ENCODE assay signal across 31 cellular contexts in the genomic region with DNA sequence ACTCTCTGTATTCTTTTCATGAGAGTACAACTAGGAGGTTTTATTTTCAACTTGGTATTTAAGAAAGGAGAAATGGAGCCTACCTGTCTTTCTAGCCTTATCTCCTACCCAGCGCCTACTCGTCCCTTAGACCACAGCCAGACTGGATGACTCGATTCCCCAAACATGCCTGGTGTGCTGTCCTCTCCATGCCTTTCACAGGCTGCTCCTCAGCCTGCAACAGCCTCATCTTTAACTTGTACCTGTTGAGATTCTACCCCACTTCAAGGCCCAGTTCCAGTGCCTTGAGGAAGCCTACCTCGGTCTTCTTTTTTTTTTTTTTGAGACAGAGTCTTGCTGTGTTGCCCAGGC. TPM values are rescaled to one million over a fixed set of nuclear protein-coding genes. Genes with fewer than 3 reads are reported as not detected.
DNase-seq lines count a peak whose midpoint lies in the region; ATAC-seq, FAIRE-seq and TF ChIP-seq lines count a peak whose summit lies in the region.
"Had no signal": no experiment of that assay in that cellular context is flagged by ENCODE, and none has a peak within 500 bp of the region (broad histone marks: within the 10 kb centered on the region; RNA-seq: fewer than 3 reads in every experiment).

No MANE protein-coding gene starts in this region.

- peak overlapping the region; percentile 27 for H2BK5ac ChIP-seq in IMR-90 (ENCODE audit: low read depth, low read length, poor library complexity, severe bottlenecking)
- no peak overlapping the region for H2BK5ac ChIP-seq in mesenchymal stem cell (ENCODE audit: low read depth, low read length, poor library complexity, severe bottlenecking)
- peak overlapping the region; percentile 86 for H2BK5ac ChIP-seq in trophoblast cell (ENCODE audit: low read depth, low read length, poor library complexity)

- H3K4ac ChIP-seq in IMR-90 (ENCODE audit: low read depth, low read length) (peak overlapping the region; percentile 80), mesenchymal stem cell (ENCODE audit: low read depth in 1 of 2, low read length in 2 of 2) (peak overlapping the region in 1 of 2 experiments; percentile 29), trophoblast cell (ENCODE audit: low read depth, low read length) (no peak overlapping the region)

- H2BK120ac ChIP-seq in IMR-90 (ENCODE audit: low read depth, low read length) (peak overlapping the region; percentile 94), mesenchymal stem cell (ENCODE audit: low read depth, low read length) (no peak overlapping the region), trophoblast cell (ENCODE audit: insufficient read depth, low read length, poor library complexity) (peak overlapping the region; percentile 98)

- peak overlapping the region; percentile 52; the same call in 1 of the 2 replicates for H3K27ac ChIP-seq in IMR-90 (ENCODE audit: insufficient read depth, low read length)
- no peak overlapping the region for H3K27ac ChIP-seq in astrocyte (ENCODE audit: low read depth, low read length)
- H3K27ac ChIP-seq in mesenchymal stem cell (ENCODE audit: low read length, poor library complexity, severe bottlenecking): no peak overlapping the region
- peak overlapping the region; percentile 95 for H3K27ac ChIP-seq in trophoblast cell (ENCODE audit: low read depth, low read length)
- H3K27ac ChIP-seq: breast epithelium, colonic mucosa, skin epidermis, stomach, tibial artery had no signal

- no peak overlapping the region for H2AK9ac ChIP-seq in IMR-90 (replicated peaks; ENCODE audit: low read depth, low read length, poor library complexity)

- 52% methylated on average over 2 of the region's 4 CpGs; no CpG with 5 or more reads in 1 of the 2 experiments for WGBS in IMR-90 (ENCODE audit: extremely low coverage in 2 of 2, insufficient read length in 1 of 2), 2 experiments
- WGBS in mesenchymal stem cell: 49% methylated on average over 4 of the region's 4 CpGs
- WGBS in trophoblast cell (ENCODE audit: extremely low coverage, insufficient coverage, insufficient read length): no CpG with 5 or more reads among the region's 4 CpGs

- dilution Hi-C loops in IMR-90 (cut with HindIII; ENCODE audit: low sequenced_read_pairs, unreplicated experiment): no loop called here

- CTCF ChIA-PET in IMR-90 (lab: Yijun Ruan, JAX): no interaction called here

- H3K9me3 Mint-ChIP-seq in astrocyte (ENCODE audit: unreplicated experiment): no peaks in the 10 kb centered on the region
- H3K9me3 Mint-ChIP-seq: activated CD8-positive, alpha-beta T cell treated with anti-CD3 and anti-CD28 coated beads for 36 hours; T-helper 1 cell treated with Interleukin-12 subunit alpha and Interleukin-12 subunit beta and Interleukin-4 antibody, amounts not matched to agents 30 μg/mL and 1 μg/mL, for 36 hours had no signal

- no peaks in the 10 kb centered on the region for H3K79me2 ChIP-seq in astrocyte (ENCODE audit: insufficient read depth, low read length)
- H3K79me2 ChIP-seq in trophoblast cell (ENCODE audit: control insufficient read depth, insufficient read depth, low read length, poor library complexity): peaks cover 2% of the 10 kb centered on the region

- TF ChIP-seq CTCF in IMR-90 (conservative IDR thresholded peaks at IDR 0.05; ENCODE audit: low read depth, low read length) (no peak), astrocyte (IDR thresholded peaks at IDR 0.05; ENCODE audit: insufficient read depth, low read depth, low read length) (no peak)

- FAIRE-seq in astrocyte (lab: Jason Lieb, UNC): no peak
- FAIRE-seq: G401.6, HTR-8/SVneo had no signal

- TF ChIP-seq RAD21 in IMR-90 (IDR thresholded peaks at IDR 0.05; ENCODE audit: low read length): no peak

- H3K18ac ChIP-seq in IMR-90 (ENCODE audit: low read depth, low read length) (peak overlapping the region; percentile 20), mesenchymal stem cell (ENCODE audit: low read depth in 1 of 2, low read length in 2 of 2) (no peak overlapping the region), trophoblast cell (ENCODE audit: low read length) (peak overlapping the region; percentile 46)

- H3K9me3 ChIP-seq in IMR-90 (ENCODE audit: control insufficient read depth, insufficient read depth, low read length) (no peaks in the 10 kb centered on the region), astrocyte (ENCODE audit: insufficient read depth, low read depth, low read length) (no peaks in the 10 kb centered on the region), mesenchymal stem cell (ENCODE audit: control insufficient read depth, low read length) (no peaks in the 10 kb centered on the region), trophoblast cell (ENCODE audit: insufficient read depth, low read depth, low read length) (no peaks in the 10 kb centered on the region)
- H3K9me3 ChIP-seq: breast epithelium, colonic mucosa, stomach, tibial artery had no signal

- H3K4me3 Mint-ChIP-seq in astrocyte (ENCODE audit: unreplicated experiment): no peak overlapping the region
- H3K4me3 Mint-ChIP-seq: activated CD8-positive, alpha-beta T cell treated with anti-CD3 and anti-CD28 coated beads for 36 hours; T-helper 1 cell treated with Interleukin-12 subunit alpha and Interleukin-12 subunit beta and Interleukin-4 antibody, amounts not matched to agents 30 μg/mL and 1 μg/mL, for 36 hours had no signal

- H3K79me1 ChIP-seq in IMR-90 (ENCODE audit: low read depth in 1 of 2, low read length in 2 of 2): no peaks in the 10 kb centered on the region; a peak in 1 of 4 replicates
- H3K79me1 ChIP-seq in mesenchymal stem cell (replicated peaks; ENCODE audit: low read length, poor library complexity, severe bottlenecking): peaks cover 2% of the 10 kb centered on the region
- H3K79me1 ChIP-seq in trophoblast cell (ENCODE audit: low read length): peaks cover 17% of the 10 kb centered on the region

- peak overlapping the region; percentile 70 for H3K27ac Mint-ChIP-seq in astrocyte (ENCODE audit: unreplicated experiment)
- H3K27ac Mint-ChIP-seq: activated CD8-positive, alpha-beta T cell treated with anti-CD3 and anti-CD28 coated beads for 36 hours; T-helper 1 cell treated with Interleukin-12 subunit alpha and Interleukin-12 subunit beta and Interleukin-4 antibody, amounts not matched to agents 30 μg/mL and 1 μg/mL, for 36 hours had no signal

- no TSS peak for BruUV-seq in IMR-90 (replicated peaks; lab: Mats Ljungman, UMichigan)

- in situ Hi-C loops in IMR-90 (cut with MboI; ENCODE audit: low sequenced_read_pairs): no loop called here

- H3K4me2 ChIP-seq in IMR-90 (ENCODE audit: low read depth, low read length): peak overlapping the region; percentile 11; the same call in 1 of the 2 replicates
- peak overlapping the region; percentile 12 for H3K4me2 ChIP-seq in astrocyte (ENCODE audit: low read length)
- no peak overlapping the region for H3K4me2 ChIP-seq in mesenchymal stem cell (ENCODE audit: low read length, poor library complexity, severe bottlenecking)
- H3K4me2 ChIP-seq in trophoblast cell (ENCODE audit: low read length): no peak overlapping the region

- H3K4me1 Mint-ChIP-seq in astrocyte (ENCODE audit: low read depth, unreplicated experiment): peaks cover 19% of the 10 kb centered on the region

- ATAC-seq in IMR-90 (ENCODE audit: low read depth) (peak; percentile 63; the same call in 1 of the 2 replicates), GM18907 (IDR thresholded peaks at IDR 0.05; ENCODE audit: unreplicated experiment) (no peak)
- ATAC-seq: activated CD8-positive, alpha-beta T cell treated with anti-CD3 and anti-CD28 coated beads for 36 hours had no signal

- H3K36me3 Mint-ChIP-seq in astrocyte (ENCODE audit: low read depth, unreplicated experiment): peaks cover 3% of the 10 kb centered on the region

- peak overlapping the region; percentile 46; the same call in 1 of the 3 replicates for H2BK15ac ChIP-seq in IMR-90 (ENCODE audit: low read depth, low read length)
- H2BK15ac ChIP-seq in mesenchymal stem cell (ENCODE audit: low read depth, poor library complexity, severe bottlenecking): no peak overlapping the region

- H3K27me3 Mint-ChIP-seq in astrocyte (ENCODE audit: low read depth, unreplicated experiment): no peaks in the 10 kb centered on the region
- H3K27me3 Mint-ChIP-seq: activated CD8-positive, alpha-beta T cell treated with anti-CD3 and anti-CD28 coated beads for 36 hours had no signal

- H3K27me3 ChIP-seq in IMR-90 (ENCODE audit: control insufficient read depth, insufficient read depth, low read length): no peaks in the 10 kb centered on the region
- no peaks in the 10 kb centered on the region for H3K27me3 ChIP-seq in astrocyte (ENCODE audit: insufficient read depth, low read length)
- no peaks in the 10 kb centered on the region for H3K27me3 ChIP-seq in mesenchymal stem cell (ENCODE audit: control insufficient read depth in 1 of 2, insufficient read depth in 1 of 2, low read length in 2 of 2)
- H3K27me3 ChIP-seq in trophoblast cell (ENCODE audit: insufficient read depth, low read length): no peaks in the 10 kb centered on the region
- H3K27me3 ChIP-seq: breast epithelium, colonic mucosa, stomach, tibial artery had no signal

- H2AFZ ChIP-seq in IMR-90 (replicated peaks; ENCODE audit: low read length, poor library complexity): peak overlapping the region; percentile 55
- H2AFZ ChIP-seq in astrocyte (ENCODE audit: low read depth, low read length): no peak overlapping the region
- no peak overlapping the region for H2AFZ ChIP-seq in mesenchymal stem cell (ENCODE audit: low read depth, low read length)
- no peak overlapping the region for H2AFZ ChIP-seq in trophoblast cell (ENCODE audit: insufficient read depth, low read length, poor library complexity)

- H2AK5ac ChIP-seq in IMR-90 (ENCODE audit: low read depth, low read length) (peak overlapping the region; percentile 97), mesenchymal stem cell (ENCODE audit: low read length, severe bottlenecking) (peak overlapping the region; percentile 3), trophoblast cell (ENCODE audit: low read length) (peak overlapping the region; percentile 39)

- no peak overlapping the region; the same call in 1 of the 2 replicates for H3K56ac ChIP-seq in IMR-90 (ENCODE audit: extremely low read depth, insufficient read depth, low read length)

- no peak overlapping the region for H4K12ac ChIP-seq in trophoblast cell (ENCODE audit: low read depth, low read length)

- peak overlapping the region; percentile 1; the same call in 1 of the 2 replicates for H4K5ac ChIP-seq in IMR-90 (ENCODE audit: low read depth, low read length)

- no peaks in the 10 kb centered on the region for H4K20me1 ChIP-seq in IMR-90 (ENCODE audit: insufficient read depth, low read length)
- H4K20me1 ChIP-seq in astrocyte (ENCODE audit: insufficient read depth, low read length): no peaks in the 10 kb centered on the region

- peak; percentile 39 for DNase-seq in IMR-90
- DNase-seq in astrocyte (ENCODE audit: low read depth): peak; percentile 44
- no peak for DNase-seq in mesenchymal stem cell
- DNase-seq in trophoblast cell: peak; percentile 49 to 59
- DNase-seq in DMS53 (lab: John Stamatoyannopoulos, UW): no peak
- DNase-seq in HuH-7.5 (ENCODE audit: low spot score): no peak
- DNase-seq in GOT3 (lab: John Stamatoyannopoulos, UW): no peak
- DNase-seq: activated CD8-positive, alpha-beta T cell treated with anti-CD3 and anti-CD28 coated beads for 36 hours; activated effector memory CD4-positive, alpha-beta T cell treated with anti-CD3 and anti-CD28 coated beads, Interleukin-2, amount 50 U/mL, for 16 hours; activated T-cell treated with anti-CD3 and anti-CD28 coated beads for 4 hours; colonic mucosa; DMS153; effector memory CD4-positive, alpha-beta T cell; erythroblast; HCEC 1CT; head of caudate nucleus; KG1; MM.1S; NCI-H2029 treated with DMSO at 0.1 percent for 48 hours; NCI-H774; stomach; tibial artery had no signal

- H3K4me3 ChIP-seq in IMR-90 (ENCODE audit: insufficient read depth, low read depth, low read length): no peak overlapping the region
- no peak overlapping the region for H3K4me3 ChIP-seq in astrocyte (ENCODE audit: insufficient read depth, low read depth, low read length)
- no peak overlapping the region for H3K4me3 ChIP-seq in mesenchymal stem cell (ENCODE audit: insufficient read depth in 1 of 2, low read depth in 1 of 2, low read length in 2 of 2)
- H3K4me3 ChIP-seq in trophoblast cell (ENCODE audit: low read depth, low read length): no peak overlapping the region
- H3K4me3 ChIP-seq: breast epithelium, colonic mucosa, lung, skin epidermis, stomach, tibial artery had no signal

- peaks cover 4% of the 10 kb centered on the region for H3K4me1 ChIP-seq in IMR-90 (ENCODE audit: control insufficient read depth, insufficient read depth, low read length)
- H3K4me1 ChIP-seq in astrocyte (ENCODE audit: insufficient read depth, low read length): no peaks in the 10 kb centered on the region
- H3K4me1 ChIP-seq in mesenchymal stem cell (ENCODE audit: control insufficient read depth, insufficient read depth, low read depth, low read length): peaks cover 4% of the 10 kb centered on the region
- H3K4me1 ChIP-seq in trophoblast cell (ENCODE audit: control insufficient read depth in 1 of 2, insufficient read depth in 2 of 2, low read length in 2 of 2): peaks cover 7 to 9% of the 10 kb centered on the region in 2 experiments
- H3K4me1 ChIP-seq: breast epithelium, colonic mucosa, tibial artery had no signal

- H4K8ac ChIP-seq in IMR-90 (ENCODE audit: low read depth in 2 of 2, low read length in 2 of 2) (peak overlapping the region in 1 of 2 experiments; percentile 68; a peak in 1 of 4 replicates), mesenchymal stem cell (ENCODE audit: low read length) (peak overlapping the region; percentile 29), trophoblast cell (ENCODE audit: low read depth, low read length) (peak overlapping the region; percentile 50)

- no peak overlapping the region for H3K9ac ChIP-seq in IMR-90 (ENCODE audit: low read depth, low read length)
- no peak overlapping the region for H3K9ac ChIP-seq in astrocyte (ENCODE audit: low read length)
- H3K9ac ChIP-seq in mesenchymal stem cell (ENCODE audit: low read length): no peak overlapping the region
- no peak overlapping the region for H3K9ac ChIP-seq in trophoblast cell (ENCODE audit: low read length)

- H3K23ac ChIP-seq in IMR-90 (ENCODE audit: low read depth, low read length): peak overlapping the region; percentile 80
- no peak overlapping the region for H3K23ac ChIP-seq in mesenchymal stem cell (ENCODE audit: low read length in 2 of 2)
- H3K23ac ChIP-seq in trophoblast cell (ENCODE audit: low read length): no peak overlapping the region

- H3K14ac ChIP-seq in IMR-90 (replicated peaks; ENCODE audit: low read depth, low read length) (peak overlapping the region; percentile 60; the same call in 1 of the 2 replicates), mesenchymal stem cell (ENCODE audit: low read length in 2 of 2) (no peak overlapping the region), trophoblast cell (ENCODE audit: low read length) (peak overlapping the region; percentile 86)

- H2BK20ac ChIP-seq in IMR-90 (ENCODE audit: low read depth, low read length): peak overlapping the region; percentile 92

- intact Hi-C loops in IMR-90 (cut with micrococcal nuclease): no loop called here

- H4K91ac ChIP-seq in IMR-90 (ENCODE audit: insufficient read depth, low read depth, low read length) (peak overlapping the region; percentile 43), mesenchymal stem cell (ENCODE audit: low read length) (peak overlapping the region; percentile 60), trophoblast cell (ENCODE audit: low read depth, low read length) (peak overlapping the region; percentile 88)

- 0 out of 2 replicates have a peak, but pooled peaks cover 3% of the 10 kb centered on the region for H3K36me3 ChIP-seq in IMR-90 (ENCODE audit: control insufficient read depth, insufficient read depth, low read length)
- H3K36me3 ChIP-seq in astrocyte (ENCODE audit: insufficient read depth, low read length): no peaks in the 10 kb centered on the region
- H3K36me3 ChIP-seq in mesenchymal stem cell (ENCODE audit: control insufficient read depth in 1 of 2, insufficient read depth in 2 of 2, low read depth in 1 of 2, low read length in 2 of 2): no peaks in the 10 kb centered on the region
- H3K36me3 ChIP-seq in trophoblast cell (ENCODE audit: control insufficient read depth in 1 of 2, insufficient read depth in 2 of 2, low read length in 2 of 2): no peaks in the 10 kb centered on the region
- H3K36me3 ChIP-seq: breast epithelium, colonic mucosa, tibial artery had no signal

- no peak for TF ChIP-seq POLR2A in IMR-90 (IDR thresholded peaks at IDR 0.05; ENCODE audit: low read depth, low read length)

- peak overlapping the region; percentile 31 to 51 for H2BK12ac ChIP-seq in mesenchymal stem cell (ENCODE audit: low read length in 2 of 2)
- H2BK12ac ChIP-seq in trophoblast cell (ENCODE audit: low read length): peak overlapping the region; percentile 55

- peaks cover 5% of the 10 kb centered on the region for H3K9me1 ChIP-seq in IMR-90 (ENCODE audit: insufficient read depth, low read length)

- POLR2A ChIA-PET in IMR-90 (lab: Charles Lee; ENCODE audit: unreplicated experiment): no interaction called here

RNA-seq across cellular contexts. Expression of a gene that starts 29.4 kb away (rescaled TPM):
- total RNA-seq in IMR-90 (2012; rRNA removed) (not detected in 2 replicates), astrocyte (not detected in 2 replicates)
- not detected in 2 replicates for polyA plus RNA-seq in IMR-90 (2012; rRNA removed)
- polyA plus RNA-seq in IMR-90 (2012; cell fraction: cytosol; rRNA removed): 0.07 TPM in 1 of 2 replicates, not detected in the other
- polyA plus RNA-seq in IMR-90 (2012; cell fraction: nucleus; rRNA removed; ENCODE audit: low replicate concordance): 0.26 and 0.32 TPM in 2 replicates
- polyA plus RNA-seq in mesenchymal stem cell (2013, experiment 1 of 2): 0.12 TPM
- 0.29 TPM for polyA plus RNA-seq in mesenchymal stem cell (2013, experiment 2 of 2)
- polyA plus RNA-seq in trophoblast cell (2013): 0.14 TPM in 2 replicates
- total RNA-seq: activated CD8-positive, alpha-beta T cell treated with anti-CD3 and anti-CD28 coated beads for 36 hours; RPMI7951; SK-MEL-5; stomach had no signal

RNA-seq across cellular contexts. Expression of a gene that starts 31.1 kb away (rescaled TPM):
- total RNA-seq in IMR-90 (2012; rRNA removed) (11.1 and 12.2 TPM in 2 replicates), astrocyte (16.4 and 17.3 TPM in 2 replicates)
- 18.8 and 21.9 TPM in 2 replicates for polyA plus RNA-seq in IMR-90 (2012; rRNA removed)
- 7.3 and 13.0 TPM in 2 replicates for polyA plus RNA-seq in IMR-90 (2012; cell fraction: cytosol; rRNA removed)
- polyA plus RNA-seq in IMR-90 (2012; cell fraction: nucleus; rRNA removed; ENCODE audit: low replicate concordance): 6.4 and 16.9 TPM in 2 replicates
- polyA plus RNA-seq in mesenchymal stem cell (2013, experiment 1 of 2): 15.1 TPM
- polyA plus RNA-seq in mesenchymal stem cell (2013, experiment 2 of 2): 17.7 TPM
- polyA plus RNA-seq in trophoblast cell (2013): 13.5 and 14.0 TPM in 2 replicates

Comparison
In these comparisons a context has a peak if more than half of its experiments do, and no peak if none do; other contexts are left out.
1. DNase-seq: peak in IMR-90 (single experiment), astrocyte (single experiment) and trophoblast cell (2 of 2); none in mesenchymal stem cell (single experiment), DMS53 (single experiment), HuH-7.5 (single experiment) and GOT3 (single experiment).
2. H2AK5ac ChIP-seq: peak in every context shown above with its lines; median percentile 97 in IMR-90; 39 in trophoblast cell; 3 in mesenchymal stem cell.
3. H3K14ac ChIP-seq: peak in IMR-90 (single experiment) and trophoblast cell (single experiment); none in mesenchymal stem cell (0 of 2).
4. H3K18ac ChIP-seq: peak in IMR-90 (single experiment) and trophoblast cell (single experiment); none in mesenchymal stem cell (0 of 2).
5. H3K27ac ChIP-seq: peak in IMR-90 (single experiment) and trophoblast cell (single experiment); none in astrocyte (single experiment) and mesenchymal stem cell (single experiment).
6. H3K4me2 ChIP-seq: peak in IMR-90 (single experiment) and astrocyte (single experiment); none in mesenchymal stem cell (single experiment) and trophoblast cell (single experiment).
7. Peak in every context shown above with its lines, with median percentiles within 50 percentile points of each other: H4K91ac ChIP-seq.